8 cellular contexts compared by ENCODE assay signal in genomic region chr19:2561895-2562294, GRCh38.
DNase-seq lines count a peak whose midpoint lies in the region; ATAC-seq, FAIRE-seq and TF ChIP-seq lines count a peak whose summit lies in the region.

No MANE protein-coding gene starts in this region.

- no peak for FAIRE-seq in HTR-8/SVneo (lab: Jason Lieb, UNC)

- DNase-seq in GM10248 (ENCODE audit: extremely low spot score) (peak; percentile 87), NAMALWA (ENCODE audit: low spot score) (peak; percentile 90), activated gamma-delta T cell (lab: John Stamatoyannopoulos, UW) (peak; percentile 51), kidney glomerular epithelial cell (lab: John Stamatoyannopoulos, UW) (no peak), HTR-8/SVneo (ENCODE audit: insufficient read length, low spot score) (no peak), SIG-M5 treated with dmso at 0.1 percent for 504 hours (lab: John Stamatoyannopoulos, UW; ENCODE audit: unreplicated experiment) (no peak)
- peak; percentile 27 to 70 for DNase-seq in stimulated activated CD4-positive, alpha-beta T cell treated with anti-CD3 and anti-CD28 coated beads, Interleukin-12 subunit alpha, Interleukin-12 subunit beta, amount 100 ng/mL, for 24 hours (ENCODE audit: low read depth in 2 of 2)

- peak; percentile 76 for ATAC-seq in GM21528 (IDR thresholded peaks at IDR 0.05; ENCODE audit: low FRiP score, unreplicated experiment)

- POLR2A ChIA-PET in GM10248 (lab: Yijun Ruan, JAX) = interaction anchor here (0.6 to 1.8 kb wide), 8 partner anchors 9 to 497 kb away, joined by 3 to 35 read pairs (median 5); partner anchors contain the start of gene GADD45B

- CTCF ChIA-PET in GM10248 (lab: Yijun Ruan, JAX) = interaction anchor here (0.8 to 2.0 kb wide), 9 partner anchors 9 to 75 kb away, joined by 3 to 6 read pairs (median 3); no protein-coding TSS in a partner anchor

- no peak for TF ChIP-seq CTCF in GM10248 (IDR thresholded peaks at IDR 0.05; ENCODE audit: control extremely low read depth, extremely low read depth, low read depth, missing control alignments)

Comparison
In these comparisons a context has a peak if more than half of its experiments do, and no peak if none do; other contexts are left out.
1. DNase-seq: peak in GM10248 (single experiment), NAMALWA (single experiment), activated gamma-delta T cell (single experiment) and stimulated activated CD4-positive, alpha-beta T cell treated with anti-CD3 and anti-CD28 coated beads, Interleukin-12 subunit alpha, Interleukin-12 subunit beta, amount 100 ng/mL, for 24 hours (2 of 2); none in kidney glomerular epithelial cell (single experiment), HTR-8/SVneo (single experiment) and SIG-M5 treated with dmso at 0.1 percent for 504 hours (single experiment).